Comparison of ENCODE assay signal across 8 cellular contexts in the genomic region with DNA sequence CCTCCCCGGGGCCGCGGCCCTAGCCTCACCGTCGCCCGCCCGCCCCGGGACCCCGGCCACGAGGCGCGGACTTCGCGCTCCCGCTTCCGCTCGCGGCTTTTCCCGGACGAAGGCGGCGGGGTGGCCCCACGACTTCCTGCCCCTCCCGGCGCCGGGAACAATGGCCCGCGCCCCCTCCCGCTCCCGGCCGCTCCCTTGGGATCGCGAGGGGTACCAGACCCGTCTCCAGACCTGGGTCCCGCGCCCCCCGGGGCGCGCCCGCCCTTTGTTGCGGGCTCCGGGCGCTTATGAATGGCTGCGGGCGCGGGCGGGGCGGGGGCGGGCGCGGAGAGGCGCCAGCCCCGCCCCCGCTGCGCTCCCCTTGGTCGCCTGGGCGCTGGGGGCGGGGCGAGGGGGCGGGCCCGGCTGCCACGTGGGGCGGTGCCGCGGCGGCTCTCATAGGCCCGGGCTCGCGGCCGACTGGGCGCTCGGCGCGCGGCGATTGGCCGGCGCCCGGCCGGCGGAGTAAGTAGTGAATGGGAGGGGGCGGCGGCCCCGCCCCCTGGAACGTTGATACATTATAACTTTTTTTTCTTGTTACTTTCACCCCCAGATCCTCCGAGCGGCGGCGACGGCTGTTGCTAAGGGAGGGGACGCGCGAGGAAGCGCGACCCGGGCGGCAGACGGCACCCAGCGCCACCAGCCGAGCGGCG. TPM values are rescaled to one million over a fixed set of nuclear protein-coding genes. Genes with fewer than 3 reads are reported as not detected.
A peak's percentile ranks its signal among the peaks of the same experiment; 100 is the strongest.
DNase-seq lines count a peak whose midpoint lies in the region; TF ChIP-seq lines count a peak whose summit lies in the region.

No MANE protein-coding gene starts in this region.

- H3K9me2 ChIP-seq in SK-N-SH: no peaks in the 10 kb centered on the region

- no peak for TF ChIP-seq RAD21 in SK-N-SH (IDR thresholded peaks at IDR 0.05; ENCODE audit: low read length)

- peaks cover 11% of the 10 kb centered on the region for H3K4me1 Mint-ChIP-seq in HFFc6 (ENCODE audit: low read depth)
- H3K4me1 Mint-ChIP-seq in activated naive CD8-positive, alpha-beta T cell (ENCODE audit: low read depth): peaks cover 12% of the 10 kb centered on the region

- H3K9me3 ChIP-seq in SK-N-SH: no peaks in the 10 kb centered on the region
- no peaks in the 10 kb centered on the region for H3K9me3 ChIP-seq in ovary
- H3K9me3 ChIP-seq in thymus (ENCODE audit: control insufficient read depth): no peaks in the 10 kb centered on the region

- H3K27me3 ChIP-seq in SK-N-SH (ENCODE audit: insufficient read depth) (no peaks in the 10 kb centered on the region), ovary (no peaks in the 10 kb centered on the region), thymus (ENCODE audit: control insufficient read depth, insufficient read depth) (no peaks in the 10 kb centered on the region)

- peaks cover 12% of the 10 kb centered on the region for H3K36me3 Mint-ChIP-seq in HFFc6 (ENCODE audit: low read depth)
- H3K36me3 Mint-ChIP-seq in activated naive CD8-positive, alpha-beta T cell: no peaks in the 10 kb centered on the region

- H3K36me3 ChIP-seq in SK-N-SH (replicated peaks in 1 of 2; ENCODE audit: control insufficient read depth in 1 of 2, insufficient read depth in 2 of 2, low read length in 1 of 2) (peaks cover 11 to 19% of the 10 kb centered on the region in 2 experiments), ovary (no peaks in the 10 kb centered on the region), thymus (ENCODE audit: control insufficient read depth, insufficient read depth) (peaks cover 23% of the 10 kb centered on the region)

- POLR2A ChIA-PET in SK-N-SH (lab: Yijun Ruan, JAX): interaction anchor here (0.7 to 1.5 kb wide), 4 partner anchors 17 to 454 kb away, joined by 3 to 23 read pairs (median 7); a partner anchor contains a TSS

- H3K4me1 ChIP-seq in SK-N-SH (ENCODE audit: control insufficient read depth in 1 of 2, insufficient read depth in 2 of 2, low read depth in 1 of 2, low read length in 1 of 2): peaks cover 15 to 38% of the 10 kb centered on the region in 2 experiments; a peak in 3 of 4 replicates
- H3K4me1 ChIP-seq in ovary (ENCODE audit: insufficient read depth): peaks cover 33% of the 10 kb centered on the region
- H3K4me1 ChIP-seq in thymus (ENCODE audit: control insufficient read depth, insufficient read depth, low read length): peaks cover 18% of the 10 kb centered on the region

- H3K9ac ChIP-seq in SK-N-SH: peak overlapping the region; percentile 98

- peak overlapping the region; percentile 84 for H3K27ac Mint-ChIP-seq in HFFc6
- peak overlapping the region; percentile 68 for H3K27ac Mint-ChIP-seq in activated naive CD8-positive, alpha-beta T cell

- TF ChIP-seq EP300 in SK-N-SH (IDR thresholded peaks at IDR 0.05; ENCODE audit: borderline replicate concordance in 1 of 2, low read depth in 1 of 2, low read length in 1 of 2) (no peak), ovary (IDR thresholded peaks at IDR 0.05) (peak; percentile 72)

- no peak overlapping the region for H2AFZ ChIP-seq in SK-N-SH (ENCODE audit: low read depth)

- peaks cover 25% of the 10 kb centered on the region for H4K20me1 ChIP-seq in SK-N-SH (ENCODE audit: insufficient read depth)

- H3F3A ChIP-seq in SK-N-SH (replicated peaks; ENCODE audit: insufficient read depth): peaks cover 38% of the 10 kb centered on the region

- TF ChIP-seq CTCF in HFFc6 (IDR thresholded peaks at IDR 0.05): no peak
- TF ChIP-seq CTCF in SK-N-SH (IDR thresholded peaks at IDR 0.05): no peak
- TF ChIP-seq CTCF in ovary (IDR thresholded peaks at IDR 0.05): no peak

- DNase-seq in GF-D8 (lab: John Stamatoyannopoulos, UW) (peak; percentile 87), HFFc6 (peak; percentile 89), NCI-H1105 (lab: John Stamatoyannopoulos, UW) (peak; percentile 94), SK-N-SH (peak; percentile 92), head of caudate nucleus (peak; percentile 82 to 96 (median 92)), ovary (peak; percentile 91 to 96 (median 94))

- H3K4me3 ChIP-seq in SK-N-SH (ENCODE audit: low read depth in 2 of 2, low read length in 1 of 2) (peak overlapping the region; percentile 79 to 88), ovary (peak overlapping the region; percentile 77), thymus (ENCODE audit: low read length) (peak overlapping the region; percentile 99)

- peaks cover 14% of the 10 kb centered on the region for H3K27me3 Mint-ChIP-seq in HFFc6 (ENCODE audit: insufficient read depth)
- no peaks in the 10 kb centered on the region for H3K27me3 Mint-ChIP-seq in activated naive CD8-positive, alpha-beta T cell

- intact Hi-C loops in head of caudate nucleus (cut with DNase I) (loop anchor here (2.0 kb wide), 1 partner anchor 17 kb away; no protein-coding TSS in a partner anchor), ovary (cut with DNase I) (loop anchor here in 1 of 4 donors (10.0 kb wide), 2 partner anchors 225 to 795 kb away; a partner anchor contains a TSS)

- CTCF ChIA-PET in SK-N-SH (lab: Yijun Ruan, JAX): interaction anchor here (0.6 to 2.5 kb wide), 10 partner anchors 10 to 361 kb away, joined by 3 to 22 read pairs (median 4); a partner anchor contains a TSS

- H3K4me2 ChIP-seq in SK-N-SH: peak overlapping the region; percentile 75; the same call in 1 of the 2 replicates

- WGBS in SK-N-SH (ENCODE audit: low lambda C conversion rate): under 1% methylated on average over 39 of the region's 102 CpGs
- 0 to 1% (median 0%) methylated on average over 66 to 102 of the region's 102 CpGs for WGBS in ovary, 3 donors
- under 1% methylated on average over 102 of the region's 102 CpGs for WGBS in thymus

- no peaks in the 10 kb centered on the region for H3K9me3 Mint-ChIP-seq in HFFc6
- H3K9me3 Mint-ChIP-seq in activated naive CD8-positive, alpha-beta T cell (ENCODE audit: low read depth): no peaks in the 10 kb centered on the region

- H3K27ac ChIP-seq in SK-N-SH (ENCODE audit: low read depth in 2 of 2, low read length in 1 of 2) (peak overlapping the region; percentile 95 to 96), ovary (peak overlapping the region; percentile 99), thymus (ENCODE audit: low read depth) (peak overlapping the region; percentile 97)

- peak; percentile 93 for TF ChIP-seq POLR2A in ovary (IDR thresholded peaks at IDR 0.05)

- H3K4me3 Mint-ChIP-seq in HFFc6: peak overlapping the region; percentile 83
- peak overlapping the region; percentile 79 for H3K4me3 Mint-ChIP-seq in activated naive CD8-positive, alpha-beta T cell

- peaks cover 54% of the 10 kb centered on the region for H3K79me2 ChIP-seq in SK-N-SH (ENCODE audit: insufficient read depth)

TF ChIP-seq in SK-N-SH, 30 proteins besides CTCF, POLR2A, EP300 and RAD21 (continues in another document):
- TF ChIP-seq CHD2 (IDR thresholded peaks at IDR 0.05; ENCODE audit: low read length, partially characterized antibody): no peak
- TF ChIP-seq NRF1 (IDR thresholded peaks at IDR 0.05; ENCODE audit: low read depth, low read length): no peak
- TF ChIP-seq, protein P1, sequence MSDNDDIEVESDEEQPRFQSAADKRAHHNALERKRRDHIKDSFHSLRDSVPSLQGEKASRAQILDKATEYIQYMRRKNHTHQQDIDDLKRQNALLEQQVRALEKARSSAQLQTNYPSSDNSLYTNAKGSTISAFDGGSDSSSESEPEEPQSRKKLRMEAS (IDR thresholded peaks at IDR 0.05; ENCODE audit: low read depth): peak; percentile 80

RNA-seq across cellular contexts. Expression of a gene that starts 1.1 kb away (rescaled TPM):
- 10 to 100 TPM; 58.4 to 73.3 (median 67.4) TPM for total RNA-seq in HFFc6 (2021; fragmentation: NEBNext Ultra II Directional; extraction: Animal tissue kit (Norgen Biotek cat#: 25700))
- 8.2 and 13.9 TPM in 2 replicates for polyA plus RNA-seq in SK-N-SH (2012; rRNA removed)
- polyA plus RNA-seq in SK-N-SH (2012; cell fraction: cytosol; rRNA removed): 6.8 and 9.9 TPM in 2 replicates
- 53.9 and 79.1 TPM in 2 replicates for polyA plus RNA-seq in SK-N-SH (2012; cell fraction: nucleus; rRNA removed)
- total RNA-seq in ovary: 100 to 1,000 TPM in 5 of 7 donors, 10 to 100 TPM in 2; 44.9 to 261 (median 107) TPM
- 10 to 100 TPM; 10.1 to 26.7 TPM for polyA plus RNA-seq in ovary
- 55.1 TPM for polyA plus RNA-seq in thymus

RNA-seq across cellular contexts. Expression of a gene that starts 7.9 kb away (rescaled TPM):
- total RNA-seq in HFFc6 (2021; fragmentation: NEBNext Ultra II Directional; extraction: Animal tissue kit (Norgen Biotek cat#: 25700)): 100 to 1,000 TPM; 190 to 243 (median 217) TPM
- 133 and 226 TPM in 2 replicates for polyA plus RNA-seq in SK-N-SH (2012; rRNA removed)
- polyA plus RNA-seq in SK-N-SH (2012; cell fraction: cytosol; rRNA removed): 114 and 155 TPM in 2 replicates
- 81.6 and 162 TPM in 2 replicates for polyA plus RNA-seq in SK-N-SH (2012; cell fraction: nucleus; rRNA removed)
- total RNA-seq in ovary: 100 to 1,000 TPM in 6 of 7 donors, 10 to 100 TPM in 1; 71.9 to 218 (median 148) TPM
- 100 to 1,000 TPM in 1 of 2 donors, 1 to 10 TPM in 1; 1.3 to 110 TPM for polyA plus RNA-seq in ovary
- polyA plus RNA-seq in thymus: 150 TPM

RNA-seq across cellular contexts. Expression of a gene that starts 11.6 kb away (rescaled TPM):
- 10 to 100 TPM in 1 of 6 experiments, 1 to 10 TPM in 5; 7.6 to 12.7 (median 8.6) TPM for total RNA-seq in HFFc6 (2021; fragmentation: NEBNext Ultra II Directional; extraction: Animal tissue kit (Norgen Biotek cat#: 25700))
- polyA plus RNA-seq in SK-N-SH (2012; rRNA removed) (4.8 and 5.1 TPM in 2 replicates), ovary (under 1 TPM in 1 of 2 donors, not detected in 1; 0.45 TPM), thymus (0.37 TPM)
- 1.6 and 3.5 TPM in 2 replicates for polyA plus RNA-seq in SK-N-SH (2012; cell fraction: cytosol; rRNA removed)
- 25.2 and 37.7 TPM in 2 replicates for polyA plus RNA-seq in SK-N-SH (2012; cell fraction: nucleus; rRNA removed)
- total RNA-seq in ovary: 10 to 100 TPM in 2 of 7 donors, 1 to 10 TPM in 2, under 1 TPM in 3; 0.61 to 21.1 (median 2.4) TPM

RNA-seq across cellular contexts. Expression of a gene that starts 19.7 kb away (rescaled TPM):
- total RNA-seq in HFFc6 (2021; fragmentation: NEBNext Ultra II Directional; extraction: Animal tissue kit (Norgen Biotek cat#: 25700)): 100 to 1,000 TPM; 160 to 243 (median 190) TPM
- polyA plus RNA-seq in SK-N-SH (2012; rRNA removed) (762 and 857 TPM in 2 replicates), ovary (1,000 to 10,000 TPM in 1 of 2 donors, 100 to 1,000 TPM in 1; 610 to 1,254 TPM), thymus (693 TPM)
- 628 and 677 TPM in 2 replicates for polyA plus RNA-seq in SK-N-SH (2012; cell fraction: cytosol; rRNA removed)
- polyA plus RNA-seq in SK-N-SH (2012; cell fraction: nucleus; rRNA removed): 2,521 and 3,638 TPM in 2 replicates
- total RNA-seq in ovary: 100 to 1,000 TPM; 602 to 917 (median 855) TPM

RNA-seq across cellular contexts. Expression of a gene that starts 25.9 kb away (rescaled TPM):
- total RNA-seq in HFFc6 (2021; fragmentation: NEBNext Ultra II Directional; extraction: Animal tissue kit (Norgen Biotek cat#: 25700)): 10 to 100 TPM; 54.2 to 77.6 (median 63.8) TPM
- polyA plus RNA-seq in SK-N-SH (2012; rRNA removed) (53.5 and 78.0 TPM in 2 replicates), ovary (10 to 100 TPM in 1 of 2 donors, under 1 TPM in 1; 0.30 to 35.2 TPM), thymus (62.2 TPM)
- 35.5 and 51.2 TPM in 2 replicates for polyA plus RNA-seq in SK-N-SH (2012; cell fraction: cytosol; rRNA removed)
- 76.2 and 162 TPM in 2 replicates for polyA plus RNA-seq in SK-N-SH (2012; cell fraction: nucleus; rRNA removed)
- 10 to 100 TPM; 21.7 to 72.5 (median 26.7) TPM for total RNA-seq in ovary

Comparison
In these comparisons a context has a peak if more than half of its experiments do, and no peak if none do; other contexts are left out.
1. Peak in every context shown above with its lines: DNase-seq, H3K4me3 ChIP-seq and H3K27ac ChIP-seq.